ENCODE assay signal across 8 cellular contexts in genomic region chr1:1908506-1908791, GRCh38. TPM values are rescaled to one million over a fixed set of nuclear protein-coding genes. Genes with fewer than 3 reads are reported as not detected.
DNase-seq lines count a peak whose midpoint lies in the region; ATAC-seq lines count a peak whose summit lies in the region.

No MANE protein-coding gene starts in this region.

- peaks cover 0 to 20% (median 10%) of the 10 kb centered on the region in 4 donors for H3K4me1 Mint-ChIP-seq in CD4-positive, CD25-positive, alpha-beta regulatory T cell
- peaks cover 10% of the 10 kb centered on the region for H3K4me1 Mint-ChIP-seq in activated CD4-positive, alpha-beta memory T cell treated with anti-CD3 and anti-CD28 coated beads for 36 hours (ENCODE audit: low read depth)
- H3K4me1 Mint-ChIP-seq in stimulated activated naive CD8-positive, alpha-beta T cell treated with anti-CD3 and anti-CD28 coated beads, Interleukin-15, amount 100 ng/mL, for 72 hours, result peaks cover 36% of the 10 kb centered on the region

- CTCF ChIA-PET in activated CD4-positive, alpha-beta memory T cell treated with anti-CD3 and anti-CD28 coated beads for 36 hours (lab: Charles Lee), result interaction anchor here (0.6 to 4.3 kb wide), 22 partner anchors 9 to 446 kb away, joined by 3 to 39 read pairs (median 5); partner anchors contain the start of gene CDK11A

- H3K4me3 ChIP-seq in CD4-positive, CD25-positive, alpha-beta regulatory T cell (ENCODE audit: low read depth, low read length), result no peak overlapping the region
- peak overlapping the region; percentile 74 for H3K4me3 ChIP-seq in iPS-15b (ENCODE audit: low read depth, low read length)

- peaks cover 14% of the 10 kb centered on the region for H3K4me1 ChIP-seq in CD4-positive, CD25-positive, alpha-beta regulatory T cell (ENCODE audit: control insufficient read depth, insufficient read depth, low read length, poor library complexity, severe bottlenecking)
- peaks cover 4% of the 10 kb centered on the region for H3K4me1 ChIP-seq in iPS-15b (ENCODE audit: control insufficient read depth, insufficient read depth, low read length)

- no peak overlapping the region for H3K27ac Mint-ChIP-seq in CD4-positive, CD25-positive, alpha-beta regulatory T cell
- H3K27ac Mint-ChIP-seq in activated CD4-positive, alpha-beta memory T cell treated with anti-CD3 and anti-CD28 coated beads for 36 hours, result peak overlapping the region; percentile 23
- peak overlapping the region in 1 of 2 donors; percentile 86 for H3K27ac Mint-ChIP-seq in stimulated activated naive CD8-positive, alpha-beta T cell treated with anti-CD3 and anti-CD28 coated beads, Interleukin-15, amount 100 ng/mL, for 72 hours

- peak overlapping the region; percentile 78 for H3K27ac ChIP-seq in CD4-positive, CD25-positive, alpha-beta regulatory T cell (ENCODE audit: insufficient read depth, low read length, poor library complexity, severe bottlenecking)

- peak overlapping the region in 2 of 4 donors; percentile 47 to 73 for H3K4me3 Mint-ChIP-seq in CD4-positive, CD25-positive, alpha-beta regulatory T cell
- H3K4me3 Mint-ChIP-seq in activated CD4-positive, alpha-beta memory T cell treated with anti-CD3 and anti-CD28 coated beads for 36 hours, result peak overlapping the region; percentile 65
- peak overlapping the region; percentile 71 to 79 for H3K4me3 Mint-ChIP-seq in stimulated activated naive CD8-positive, alpha-beta T cell treated with anti-CD3 and anti-CD28 coated beads, Interleukin-15, amount 100 ng/mL, for 72 hours

- H3K36me3 Mint-ChIP-seq in CD4-positive, CD25-positive, alpha-beta regulatory T cell, result no peaks in the 10 kb centered on the region
- no peaks in the 10 kb centered on the region for H3K36me3 Mint-ChIP-seq in activated CD4-positive, alpha-beta memory T cell treated with anti-CD3 and anti-CD28 coated beads for 36 hours

- DNase-seq in CD4-positive, CD25-positive, alpha-beta regulatory T cell, result no peak
- no peak for DNase-seq in activated CD4-positive, alpha-beta memory T cell treated with anti-CD3 and anti-CD28 coated beads for 36 hours
- DNase-seq in stimulated activated naive CD8-positive, alpha-beta T cell treated with anti-CD3 and anti-CD28 coated beads, Interleukin-15, amount 100 ng/mL, for 72 hours, result no peak
- no peak for DNase-seq in Ammon's horn (ENCODE audit: low spot score)
- no peak for DNase-seq in effector CD8-positive, alpha-beta T cell (lab: John Stamatoyannopoulos, UW)

- H3K9me3 Mint-ChIP-seq in CD4-positive, CD25-positive, alpha-beta regulatory T cell, result no peaks in the 10 kb centered on the region
- H3K9me3 Mint-ChIP-seq in activated CD4-positive, alpha-beta memory T cell treated with anti-CD3 and anti-CD28 coated beads for 36 hours, result no peaks in the 10 kb centered on the region
- no peaks in the 10 kb centered on the region for H3K9me3 Mint-ChIP-seq in stimulated activated naive CD8-positive, alpha-beta T cell treated with anti-CD3 and anti-CD28 coated beads, Interleukin-15, amount 100 ng/mL, for 72 hours

- H3K27me3 Mint-ChIP-seq in CD4-positive, CD25-positive, alpha-beta regulatory T cell, result no peaks in the 10 kb centered on the region
- no peaks in the 10 kb centered on the region for H3K27me3 Mint-ChIP-seq in activated CD4-positive, alpha-beta memory T cell treated with anti-CD3 and anti-CD28 coated beads for 36 hours
- no peaks in the 10 kb centered on the region for H3K27me3 Mint-ChIP-seq in stimulated activated naive CD8-positive, alpha-beta T cell treated with anti-CD3 and anti-CD28 coated beads, Interleukin-15, amount 100 ng/mL, for 72 hours

- H3K36me3 ChIP-seq in CD4-positive, CD25-positive, alpha-beta regulatory T cell (ENCODE audit: control insufficient read depth, insufficient read depth, low read length), result no peaks in the 10 kb centered on the region
- H3K36me3 ChIP-seq in iPS-15b (ENCODE audit: control insufficient read depth, insufficient read depth, low read length), result no peaks in the 10 kb centered on the region

- no peaks in the 10 kb centered on the region for H3K27me3 ChIP-seq in CD4-positive, CD25-positive, alpha-beta regulatory T cell (ENCODE audit: control insufficient read depth, insufficient read depth, low read length)
- no peaks in the 10 kb centered on the region for H3K27me3 ChIP-seq in iPS-15b (ENCODE audit: control insufficient read depth, insufficient read depth, low read length)

- no peak for ATAC-seq in CD4-positive, CD25-positive, alpha-beta regulatory T cell (ENCODE audit: low read depth in 2 of 2)
- peak; percentile 23 for ATAC-seq in HG02642 (IDR thresholded peaks at IDR 0.05; ENCODE audit: poor library complexity, unreplicated experiment)
- ATAC-seq in stimulated activated naive CD8-positive, alpha-beta T cell treated with anti-CD3 and anti-CD28 coated beads, Interleukin-15, amount 100 ng/mL, for 72 hours, result peak; percentile 43
- ATAC-seq in GM19395 (IDR thresholded peaks at IDR 0.05; ENCODE audit: unreplicated experiment), result no peak

- H3K9ac ChIP-seq in iPS-15b (ENCODE audit: low read depth, low read length), result peak overlapping the region; percentile 70

- intact Hi-C loops in activated CD4-positive, alpha-beta memory T cell treated with anti-CD3 and anti-CD28 coated beads for 36 hours (cut with micrococcal nuclease), result loop anchor here (2.0 kb wide), 2 partner anchors 18 to 130 kb away; partner anchors contain the start of genes GNB1 and NADK

- no peaks in the 10 kb centered on the region for H3K9me3 ChIP-seq in CD4-positive, CD25-positive, alpha-beta regulatory T cell (ENCODE audit: control insufficient read depth in 2 of 2, low read length in 2 of 2)
- H3K9me3 ChIP-seq in iPS-15b (ENCODE audit: control insufficient read depth, insufficient read depth, low read length), result no peaks in the 10 kb centered on the region

- POLR2A ChIA-PET in activated CD4-positive, alpha-beta memory T cell treated with anti-CD3 and anti-CD28 coated beads for 36 hours (lab: Charles Lee), result interaction anchor here (1.0 to 2.0 kb wide), 6 partner anchors 11 to 184 kb away, joined by 3 to 6 read pairs (median 5); partner anchors contain the start of gene CDK11A

RNA-seq across cellular contexts. Expression of gene CALML6, which starts 6.6 kb away (rescaled TPM):
- total RNA-seq in CD4-positive, CD25-positive, alpha-beta regulatory T cell, result not detected
- not detected for polyA plus RNA-seq in CD4-positive, CD25-positive, alpha-beta regulatory T cell
- total RNA-seq in activated CD4-positive, alpha-beta memory T cell treated with anti-CD3 and anti-CD28 coated beads for 36 hours, result under 1 TPM; 0.26 to 0.27 TPM

RNA-seq across cellular contexts. Expression of gene TMEM52, which starts 10.6 kb away (rescaled TPM):
- total RNA-seq in CD4-positive, CD25-positive, alpha-beta regulatory T cell, result 0.62 TPM
- polyA plus RNA-seq in CD4-positive, CD25-positive, alpha-beta regulatory T cell, result under 1 TPM in 1 of 4 donors, not detected in 3; 0.50 TPM
- under 1 TPM; 0.33 to 0.34 TPM for total RNA-seq in activated CD4-positive, alpha-beta memory T cell treated with anti-CD3 and anti-CD28 coated beads for 36 hours

RNA-seq across cellular contexts. Expression of gene GNB1, which starts 17.6 kb away (rescaled TPM):
- total RNA-seq in CD4-positive, CD25-positive, alpha-beta regulatory T cell, result 242 TPM
- polyA plus RNA-seq in CD4-positive, CD25-positive, alpha-beta regulatory T cell, result 100 to 1,000 TPM in 2 of 4 donors, 10 to 100 TPM in 2; 47.0 to 106 (median 78.3) TPM
- total RNA-seq in activated CD4-positive, alpha-beta memory T cell treated with anti-CD3 and anti-CD28 coated beads for 36 hours, result 100 to 1,000 TPM; 396 to 403 TPM

Comparison
In these comparisons a context has a peak if more than half of its experiments do, and no peak if none do; other contexts are left out.
1. ATAC-seq: peak in HG02642 (single experiment) and stimulated activated naive CD8-positive, alpha-beta T cell treated with anti-CD3 and anti-CD28 coated beads, Interleukin-15, amount 100 ng/mL, for 72 hours (single experiment); none in CD4-positive, CD25-positive, alpha-beta regulatory T cell (0 of 2) and GM19395 (single experiment).